11 cellular contexts compared by ENCODE assay signal in the genomic region with DNA sequence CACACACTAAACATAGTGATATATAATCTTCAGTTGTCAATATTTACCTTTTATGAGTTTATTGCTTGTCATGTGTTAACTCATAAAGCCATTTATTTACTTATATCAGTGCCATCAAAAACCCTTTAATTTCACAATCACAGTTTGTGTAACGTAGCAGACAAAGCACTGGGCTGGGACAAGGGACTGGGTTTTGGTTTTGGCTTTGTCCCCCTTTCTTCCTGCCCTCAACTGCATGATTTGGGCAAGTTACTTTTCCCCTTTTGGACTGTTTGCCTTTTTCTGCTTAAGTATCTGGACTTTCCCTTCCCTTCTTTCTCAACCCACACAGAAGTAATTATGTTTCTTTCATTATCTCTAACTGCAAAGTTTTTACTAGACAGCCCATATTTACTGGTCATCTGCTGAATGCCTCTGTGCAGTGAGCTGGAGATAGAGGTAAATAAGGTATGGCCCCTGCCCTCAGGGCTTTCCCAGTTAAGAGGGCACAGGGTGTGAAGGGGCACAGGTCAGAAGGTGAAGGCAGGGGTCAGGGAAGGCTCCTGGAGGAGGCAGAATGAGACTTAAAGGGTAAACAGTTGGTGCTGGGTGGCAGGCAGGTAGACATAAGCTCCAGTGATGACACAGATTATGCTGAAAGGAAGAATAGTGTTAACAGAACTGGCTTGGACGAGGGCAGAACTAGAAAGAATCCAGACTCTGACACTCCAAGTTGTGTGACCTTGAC. TPM values are rescaled to one million over a fixed set of nuclear protein-coding genes. Genes with fewer than 3 reads are reported as not detected.
DNase-seq lines count a peak whose midpoint lies in the region; ATAC-seq lines count a peak whose summit lies in the region.
"Had no signal": no experiment of that assay in that cellular context is flagged by ENCODE, and none has a peak within 500 bp of the region (broad histone marks: within the 10 kb centered on the region; RNA-seq: fewer than 3 reads in every experiment).

No MANE protein-coding gene starts in this region.

- intact Hi-C loops in left colon (cut with DNase I, micrococcal nuclease): loop anchor here in 1 of 2 donors (10.0 kb wide), 1 partner anchor 396 kb away; the partner anchor contains the start of gene HMHB1

- ATAC-seq in GM18499 (IDR thresholded peaks at IDR 0.05; ENCODE audit: insufficient read depth, unreplicated experiment): peak; percentile 51
- ATAC-seq in GM21381 (IDR thresholded peaks at IDR 0.05; ENCODE audit: unreplicated experiment): peak; percentile 41
- peak; percentile 59 for ATAC-seq in HG03432 (IDR thresholded peaks at IDR 0.05; ENCODE audit: unreplicated experiment)
- peak; percentile 96 for ATAC-seq in left colon

- peak in 1 of 2 donors; percentile 9 for DNase-seq in left colon
- no peak for DNase-seq in NCI-H82 treated with DMSO at 0.1 percent for 48 hours (lab: John Stamatoyannopoulos, UW; ENCODE audit: unreplicated experiment)
- no peak for DNase-seq in amniotic stem cell (lab: John Stamatoyannopoulos, UW)
- DNase-seq in OCI-M2 (lab: John Stamatoyannopoulos, UW; ENCODE audit: unreplicated experiment): no peak
- no peak for DNase-seq in DMS79 (lab: John Stamatoyannopoulos, UW)
- DNase-seq: activated gamma-delta T cell, hypothalamus, NCI-H2171 treated with DMSO at 0.1 percent for 48 hours had no signal

RNA-seq across cellular contexts. Expression of gene NR3C1, which starts 14.8 kb away (rescaled TPM):
- 10 to 100 TPM; 19.9 to 26.3 TPM for total RNA-seq in left colon

Comparison
In these comparisons a context has a peak if more than half of its experiments do, and no peak if none do; other contexts are left out.
1. ATAC-seq: peak in every context shown above with its lines; median percentile 96 in left colon; 59 in HG03432; 51 in GM18499; 41 in GM21381.